ENCODE assay signal across 2 cellular contexts in the genomic region with DNA sequence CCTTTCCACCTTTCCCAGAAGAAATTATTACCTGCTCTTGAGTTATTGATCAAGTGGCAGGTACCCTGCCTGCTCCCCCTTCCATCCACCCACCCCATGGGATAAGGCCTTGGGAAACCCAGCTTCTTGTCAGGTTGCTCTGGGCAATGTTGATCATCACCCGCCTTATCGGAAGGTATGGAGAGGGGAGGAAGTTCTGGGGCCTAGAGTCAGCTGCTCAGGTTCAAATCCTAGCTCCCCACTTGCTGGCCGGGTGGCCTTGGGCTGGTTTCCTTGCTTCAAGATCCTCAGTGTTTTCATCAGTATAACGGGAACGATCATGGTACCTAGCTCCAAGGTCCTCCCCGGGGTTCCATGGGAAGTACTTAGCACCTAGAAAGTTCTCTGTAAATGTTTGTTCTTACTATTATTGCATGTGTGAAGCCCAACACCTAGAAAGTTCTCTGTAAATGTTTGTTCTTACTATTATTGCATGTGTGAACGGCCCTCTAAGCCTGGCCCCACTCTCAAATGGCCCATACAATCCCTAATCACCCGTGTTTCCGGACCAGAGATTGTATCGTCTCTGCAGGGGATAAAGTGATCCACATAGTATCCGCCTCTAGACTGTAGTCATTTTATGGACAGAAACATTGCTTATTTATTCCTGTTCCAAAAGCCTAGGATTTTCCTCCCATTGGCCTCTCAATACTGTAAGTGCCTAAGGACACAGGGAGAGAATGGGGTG.
TF ChIP-seq lines count a peak whose summit lies in the region.

No MANE protein-coding gene starts in this region.

TF ChIP-seq in A549, 52 proteins besides CTCF, POLR2A, EP300 and RAD21 (continued from another document):
- TF ChIP-seq EHMT2 (IDR thresholded peaks at IDR 0.05; ENCODE audit: low read depth) (no peak), FOSL2 (IDR thresholded peaks at IDR 0.05) (no peak), FOSL2 (CRISPR knock-in tag; IDR thresholded peaks at IDR 0.05) (no peak), SMC3 (IDR thresholded peaks at IDR 0.05) (no peak), ZNF302 (CRISPR knock-in tag; IDR thresholded peaks at IDR 0.05) (no peak), HDAC2 (IDR thresholded peaks at IDR 0.05) (no peak), CBX2 (IDR thresholded peaks at IDR 0.05; ENCODE audit: borderline replicate concordance, low read depth) (no peak), FOXS1 (CRISPR knock-in tag; IDR thresholded peaks at IDR 0.05) (no peak), NFE2L2 (conservative IDR thresholded peaks at IDR 0.05; ENCODE audit: low read length) (no peak)
- TF ChIP-seq, protein P1, sequence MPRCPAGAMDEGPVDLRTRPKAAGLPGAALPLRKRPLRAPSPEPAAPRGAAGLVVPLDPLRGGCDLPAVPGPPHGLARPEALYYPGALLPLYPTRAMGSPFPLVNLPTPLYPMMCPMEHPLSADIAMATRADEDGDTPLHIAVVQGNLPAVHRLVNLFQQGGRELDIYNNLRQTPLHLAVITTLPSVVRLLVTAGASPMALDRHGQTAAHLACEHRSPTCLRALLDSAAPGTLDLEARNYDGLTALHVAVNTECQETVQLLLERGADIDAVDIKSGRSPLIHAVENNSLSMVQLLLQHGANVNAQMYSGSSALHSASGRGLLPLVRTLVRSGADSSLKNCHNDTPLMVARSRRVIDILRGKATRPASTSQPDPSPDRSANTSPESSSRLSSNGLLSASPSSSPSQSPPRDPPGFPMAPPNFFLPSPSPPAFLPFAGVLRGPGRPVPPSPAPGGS (IDR thresholded peaks at IDR 0.05) = no peak
- TF ChIP-seq, protein P2, sequence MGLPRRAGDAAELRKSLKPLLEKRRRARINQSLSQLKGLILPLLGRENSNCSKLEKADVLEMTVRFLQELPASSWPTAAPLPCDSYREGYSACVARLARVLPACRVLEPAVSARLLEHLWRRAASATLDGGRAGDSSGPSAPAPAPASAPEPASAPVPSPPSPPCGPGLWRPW (IDR thresholded peaks at IDR 0.05) = no peak
- TF ChIP-seq, protein P3, sequence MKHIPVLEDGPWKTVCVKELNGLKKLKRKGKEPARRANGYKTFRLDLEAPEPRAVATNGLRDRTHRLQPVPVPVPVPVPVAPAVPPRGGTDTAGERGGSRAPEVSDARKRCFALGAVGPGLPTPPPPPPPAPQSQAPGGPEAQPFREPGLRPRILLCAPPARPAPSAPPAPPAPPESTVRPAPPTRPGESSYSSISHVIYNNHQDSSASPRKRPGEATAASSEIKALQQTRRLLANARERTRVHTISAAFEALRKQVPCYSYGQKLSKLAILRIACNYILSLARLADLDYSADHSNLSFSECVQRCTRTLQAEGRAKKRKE (CRISPR knock-in tag; IDR thresholded peaks at IDR 0.05; ENCODE audit: low read depth) = no peak
- TF ChIP-seq, protein P4, sequence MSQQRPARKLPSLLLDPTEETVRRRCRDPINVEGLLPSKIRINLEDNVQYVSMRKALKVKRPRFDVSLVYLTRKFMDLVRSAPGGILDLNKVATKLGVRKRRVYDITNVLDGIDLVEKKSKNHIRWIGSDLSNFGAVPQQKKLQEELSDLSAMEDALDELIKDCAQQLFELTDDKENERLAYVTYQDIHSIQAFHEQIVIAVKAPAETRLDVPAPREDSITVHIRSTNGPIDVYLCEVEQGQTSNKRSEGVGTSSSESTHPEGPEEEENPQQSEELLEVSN (IDR thresholded peaks at IDR 0.05; ENCODE audit: borderline replicate concordance, low read depth) = no peak

TF ChIP-seq in K562, 482 proteins besides CTCF, POLR2A, EP300 and RAD21 (continued from another document):
- TF ChIP-seq ETV1 (tag; conservative IDR thresholded peaks at IDR 0.05; ENCODE audit: low read depth) = peak; percentile 57
- TF ChIP-seq PHB2 (IDR thresholded peaks at IDR 0.05; ENCODE audit: low read depth) = 0 out of 2 replicates have a peak, but pooled peaks have one; percentile 31
- TF ChIP-seq MIER1 (IDR thresholded peaks at IDR 0.05; ENCODE audit: low read depth) = 0 out of 2 replicates have a peak, but pooled peaks have one; percentile 25
- TF ChIP-seq TEAD2 (tag; IDR thresholded peaks at IDR 0.05) = no peak
- TF ChIP-seq TOE1 (IDR thresholded peaks at IDR 0.05; ENCODE audit: borderline replicate concordance) = 0 out of 2 replicates have a peak, but pooled peaks have one; percentile 19
- TF ChIP-seq TOE1 (CRISPR knock-in tag; IDR thresholded peaks at IDR 0.05; ENCODE audit: borderline replicate concordance, low read depth) = no peak
- no peak for TF ChIP-seq NONO (IDR thresholded peaks at IDR 0.05; ENCODE audit: low read depth in 2 of 2, low read length in 1 of 2)
- TF ChIP-seq PRMT5 (CRISPR knock-in tag; IDR thresholded peaks at IDR 0.05) = no peak
- TF ChIP-seq, protein P5, sequence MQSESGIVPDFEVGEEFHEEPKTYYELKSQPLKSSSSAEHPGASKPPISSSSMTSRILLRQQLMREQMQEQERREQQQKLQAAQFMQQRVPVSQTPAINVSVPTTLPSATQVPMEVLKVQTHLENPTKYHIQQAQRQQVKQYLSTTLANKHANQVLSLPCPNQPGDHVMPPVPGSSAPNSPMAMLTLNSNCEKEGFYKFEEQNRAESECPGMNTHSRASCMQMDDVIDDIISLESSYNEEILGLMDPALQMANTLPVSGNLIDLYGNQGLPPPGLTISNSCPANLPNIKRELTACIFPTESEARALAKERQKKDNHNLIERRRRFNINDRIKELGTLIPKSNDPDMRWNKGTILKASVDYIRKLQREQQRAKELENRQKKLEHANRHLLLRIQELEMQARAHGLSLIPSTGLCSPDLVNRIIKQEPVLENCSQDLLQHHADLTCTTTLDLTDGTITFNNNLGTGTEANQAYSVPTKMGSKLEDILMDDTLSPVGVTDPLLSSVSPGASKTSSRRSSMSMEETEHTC (IDR thresholded peaks at IDR 0.05) = no peak
- no peak for TF ChIP-seq PHF20 (IDR thresholded peaks at IDR 0.05; ENCODE audit: partially characterized antibody)
- TF ChIP-seq DDX20 (tag; IDR thresholded peaks at IDR 0.05; ENCODE audit: low read depth) = no peak
- TF ChIP-seq, protein P6, sequence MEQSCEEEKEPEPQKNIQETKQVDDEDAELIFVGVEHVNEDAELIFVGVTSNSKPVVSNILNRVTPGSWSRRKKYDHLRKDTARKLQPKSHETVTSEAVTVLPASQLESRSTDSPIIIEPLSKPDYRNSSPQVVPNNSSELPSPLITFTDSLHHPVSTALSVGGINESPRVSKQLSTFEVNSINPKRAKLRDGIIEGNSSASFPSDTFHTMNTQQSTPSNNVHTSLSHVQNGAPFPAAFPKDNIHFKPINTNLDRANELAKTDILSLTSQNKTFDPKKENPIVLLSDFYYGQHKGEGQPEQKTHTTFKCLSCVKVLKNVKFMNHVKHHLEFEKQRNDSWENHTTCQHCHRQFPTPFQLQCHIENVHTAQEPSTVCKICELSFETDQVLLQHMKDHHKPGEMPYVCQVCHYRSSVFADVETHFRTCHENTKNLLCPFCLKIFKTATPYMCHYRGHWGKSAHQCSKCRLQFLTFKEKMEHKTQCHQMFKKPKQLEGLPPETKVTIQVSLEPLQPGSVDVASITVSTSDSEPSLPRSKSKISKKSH (CRISPR knock-in tag; IDR thresholded peaks at IDR 0.05) = no peak
- peak; percentile 34 for TF ChIP-seq EWSR1 (IDR thresholded peaks at IDR 0.05; ENCODE audit: borderline replicate concordance, low read depth, partially characterized antibody)
- no peak for TF ChIP-seq TAL1 (IDR thresholded peaks at IDR 0.05)
- TF ChIP-seq, protein P7, sequence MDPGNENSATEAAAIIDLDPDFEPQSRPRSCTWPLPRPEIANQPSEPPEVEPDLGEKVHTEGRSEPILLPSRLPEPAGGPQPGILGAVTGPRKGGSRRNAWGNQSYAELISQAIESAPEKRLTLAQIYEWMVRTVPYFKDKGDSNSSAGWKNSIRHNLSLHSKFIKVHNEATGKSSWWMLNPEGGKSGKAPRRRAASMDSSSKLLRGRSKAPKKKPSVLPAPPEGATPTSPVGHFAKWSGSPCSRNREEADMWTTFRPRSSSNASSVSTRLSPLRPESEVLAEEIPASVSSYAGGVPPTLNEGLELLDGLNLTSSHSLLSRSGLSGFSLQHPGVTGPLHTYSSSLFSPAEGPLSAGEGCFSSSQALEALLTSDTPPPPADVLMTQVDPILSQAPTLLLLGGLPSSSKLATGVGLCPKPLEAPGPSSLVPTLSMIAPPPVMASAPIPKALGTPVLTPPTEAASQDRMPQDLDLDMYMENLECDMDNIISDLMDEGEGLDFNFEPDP (CRISPR knock-in tag; IDR thresholded peaks at IDR 0.05) = no peak
- no peak for TF ChIP-seq HDAC3 (IDR thresholded peaks at IDR 0.05; ENCODE audit: borderline replicate concordance, partially characterized antibody)
- TF ChIP-seq KDM1A (IDR thresholded peaks at IDR 0.05) = 0 out of 4 replicates have a peak, but pooled peaks of 1 of the 2 experiments have one; percentile 21
- TF ChIP-seq FOXM1 (IDR thresholded peaks at IDR 0.05; ENCODE audit: low read depth) = no peak
- TF ChIP-seq FOXM1 (CRISPR knock-in tag; IDR thresholded peaks at IDR 0.05; ENCODE audit: low read depth) = no peak
- TF ChIP-seq RNF2 (IDR thresholded peaks at IDR 0.05) = no peak
- TF ChIP-seq KLF10 (CRISPR knock-in tag; IDR thresholded peaks at IDR 0.05) = no peak
- no peak for TF ChIP-seq ZNF644 (tag; IDR thresholded peaks at IDR 0.05; ENCODE audit: low read depth)
